8 cellular contexts compared by ENCODE assay signal in genomic region chr15:88624156-88624970, GRCh38. TPM values are rescaled to one million over a fixed set of nuclear protein-coding genes. Genes with fewer than 3 reads are reported as not detected.
DNase-seq lines count a peak whose midpoint lies in the region; ATAC-seq and TF ChIP-seq lines count a peak whose summit lies in the region.

No MANE protein-coding gene starts in this region.

- peak; percentile 46 for TF ChIP-seq RAD21 in HCT116 (IDR thresholded peaks at IDR 0.05; ENCODE audit: low read depth)

- no peak overlapping the region for H3K4me3 Mint-ChIP-seq in dendritic cell treated with granulocyte-macrophage colony-stimulating factor and Interleukin-4, amounts not matched to agents 40 ng/mL and 50 ng/mL, for 4 days

- H3K9me3 Mint-ChIP-seq in dendritic cell treated with granulocyte-macrophage colony-stimulating factor and Interleukin-4, amounts not matched to agents 40 ng/mL and 50 ng/mL, for 4 days, result no peaks in the 10 kb centered on the region

- peak; percentile 54 for TF ChIP-seq CTCF in GM12865 (IDR thresholded peaks at IDR 0.05; ENCODE audit: insufficient read depth, low read depth, low read length, missing control alignments)
- TF ChIP-seq CTCF in HCT116 (IDR thresholded peaks at IDR 0.05 in 2 of 3, conservative IDR thresholded peaks at IDR 0.05 in 1 of 3; ENCODE audit: borderline replicate concordance in 1 of 3, insufficient read depth in 1 of 3, low read depth in 2 of 3, low read length in 2 of 3), result 0 out of 6 replicates have a peak, but pooled peaks of 1 of the 3 experiments have one; percentile 12
- peak; percentile 70 for TF ChIP-seq CTCF in RWPE2 (IDR thresholded peaks at IDR 0.05; ENCODE audit: poor library complexity, severe bottlenecking)

- peak overlapping the region; percentile 86 for H3K4me2 ChIP-seq in HCT116 (ENCODE audit: low read length)

- H3K9me3 ChIP-seq in HCT116 (ENCODE audit: control insufficient read depth in 1 of 2, insufficient read depth in 1 of 2, low read depth in 1 of 2, low read length in 2 of 2), result no peaks in the 10 kb centered on the region
- no peaks in the 10 kb centered on the region for H3K9me3 ChIP-seq in RWPE2 (ENCODE audit: severe bottlenecking)

- peak overlapping the region; percentile 100; the same call in 1 of the 2 replicates for H3K9ac ChIP-seq in HCT116 (ENCODE audit: low read length)

- RAD21 ChIA-PET in HCT116 (lab: Charles Lee; ENCODE audit: low non-redundant PET in 1 of 2, low total read pairs in 2 of 2, uncharacterized antibody in 2 of 2, unreplicated experiment in 2 of 2), result interaction anchor here in 1 of 2 experiments (1.2 kb wide), 1 partner anchor 14 kb away, joined by 3 read pairs; no protein-coding TSS in a partner anchor

- peaks cover 54% of the 10 kb centered on the region for H3K36me3 Mint-ChIP-seq in dendritic cell treated with granulocyte-macrophage colony-stimulating factor and Interleukin-4, amounts not matched to agents 40 ng/mL and 50 ng/mL, for 4 days (ENCODE audit: low read depth)

- H3K4me1 ChIP-seq in HCT116 (ENCODE audit: control insufficient read depth in 1 of 2, insufficient read depth in 2 of 2, low read length in 2 of 2) (peaks cover 15 to 58% of the 10 kb centered on the region in 2 experiments), RWPE2 (ENCODE audit: insufficient read depth, poor library complexity, severe bottlenecking) (peaks cover 35% of the 10 kb centered on the region)

- TF ChIP-seq POLR2A in HCT116 (IDR thresholded peaks at IDR 0.05; ENCODE audit: borderline replicate concordance, extremely low read depth, insufficient read depth, insufficient read length), result no peak

- H3K27me3 Mint-ChIP-seq in dendritic cell treated with granulocyte-macrophage colony-stimulating factor and Interleukin-4, amounts not matched to agents 40 ng/mL and 50 ng/mL, for 4 days, result no peaks in the 10 kb centered on the region

- peaks cover 84% of the 10 kb centered on the region for H3K79me2 ChIP-seq in HCT116 (ENCODE audit: insufficient read depth, low read length)

- intact Hi-C loops in HCT116 (cut with micrococcal nuclease), result no loop called here
- intact Hi-C loops in dendritic cell treated with granulocyte-macrophage colony-stimulating factor and Interleukin-4, amounts not matched to agents 40 ng/mL and 50 ng/mL, for 4 days (cut with micrococcal nuclease), result loop anchor here (5.0 to 10.0 kb wide), 4 partner anchors 38 to 210 kb away; partner anchors contain the start of genes DET1, MRPL46 and MRPS11

- H3K36me3 ChIP-seq in HCT116 (ENCODE audit: control insufficient read depth in 1 of 2, insufficient read depth in 2 of 2, low read length in 2 of 2) (peaks cover 14 to 37% of the 10 kb centered on the region in 2 experiments), RWPE2 (ENCODE audit: low read depth) (peaks cover 59% of the 10 kb centered on the region)

- H3K27ac ChIP-seq in HCT116 (ENCODE audit: low read depth, low read length) (peak overlapping the region; percentile 10; the same call in 1 of the 2 replicates), RWPE2 (ENCODE audit: poor library complexity, severe bottlenecking) (peak overlapping the region; percentile 90)

- H4K20me1 ChIP-seq in HCT116 (ENCODE audit: insufficient read depth), result peaks cover 38% of the 10 kb centered on the region; the same call in 1 of the 2 replicates

- CTCF ChIA-PET in HCT116 (lab: Charles Lee), result interaction anchor here (0.9 to 1.5 kb wide), 3 partner anchors 9 to 210 kb away, joined by 3 to 7 read pairs (median 5); partner anchors contain the start of gene ISG20

- peak overlapping the region; percentile 22 for H3K27ac Mint-ChIP-seq in dendritic cell treated with granulocyte-macrophage colony-stimulating factor and Interleukin-4, amounts not matched to agents 40 ng/mL and 50 ng/mL, for 4 days

- no TSS peak for BruUV-seq in HCT116 (replicated peaks; lab: Mats Ljungman, UMichigan)

- H3K27me3 ChIP-seq in HCT116 (ENCODE audit: insufficient read depth, low read length), result no peaks in the 10 kb centered on the region
- no peaks in the 10 kb centered on the region for H3K27me3 ChIP-seq in RWPE2 (ENCODE audit: insufficient read depth, poor library complexity, severe bottlenecking)

- POLR2A ChIA-PET in HCT116 (lab: Charles Lee), result interaction anchor here (1.1 kb wide), 1 partner anchor 14 kb away, joined by 5 read pairs; the partner anchor contains the start of gene ISG20

- H3K4me3 ChIP-seq in GM12865 (ENCODE audit: low read depth, low read length), result peak overlapping the region; percentile 68
- H3K4me3 ChIP-seq in HCT116 (replicated peaks in 1 of 2; ENCODE audit: low read depth in 1 of 2, low read length in 2 of 2), result no peak overlapping the region
- H3K4me3 ChIP-seq in RWPE2 (ENCODE audit: severe bottlenecking), result no peak overlapping the region

- no peak for ATAC-seq in HCT116
- no peak for ATAC-seq in RWPE2 (ENCODE audit: low read depth)
- ATAC-seq in esophagus mucosa, result no peak

- DNase-seq in GM12865 (ENCODE audit: low read depth) (peak; percentile 75), HCT116 (ENCODE audit: low read depth, low spot score) (no peak), RWPE2 (ENCODE audit: low spot score) (no peak), mesenteric fat pad (ENCODE audit: low spot score) (peak; percentile 64), NCI-H526 (lab: John Stamatoyannopoulos, UW) (no peak), C1 segment of cervical spinal cord (lab: John Stamatoyannopoulos, UW) (no peak)

- peaks cover 52% of the 10 kb centered on the region for H3K4me1 Mint-ChIP-seq in dendritic cell treated with granulocyte-macrophage colony-stimulating factor and Interleukin-4, amounts not matched to agents 40 ng/mL and 50 ng/mL, for 4 days (ENCODE audit: low read depth)

- H2AFZ ChIP-seq in HCT116 (ENCODE audit: low read depth, low read length, poor library complexity, severe bottlenecking), result no peak overlapping the region

- no peaks in the 10 kb centered on the region for H3K9me2 ChIP-seq in HCT116 (ENCODE audit: insufficient read depth)

TF ChIP-seq in HCT116, 20 proteins besides CTCF, POLR2A, EP300 and RAD21:
- no peak for TF ChIP-seq EZH2 (IDR thresholded peaks at IDR 0.05)
- TF ChIP-seq, protein P1, sequence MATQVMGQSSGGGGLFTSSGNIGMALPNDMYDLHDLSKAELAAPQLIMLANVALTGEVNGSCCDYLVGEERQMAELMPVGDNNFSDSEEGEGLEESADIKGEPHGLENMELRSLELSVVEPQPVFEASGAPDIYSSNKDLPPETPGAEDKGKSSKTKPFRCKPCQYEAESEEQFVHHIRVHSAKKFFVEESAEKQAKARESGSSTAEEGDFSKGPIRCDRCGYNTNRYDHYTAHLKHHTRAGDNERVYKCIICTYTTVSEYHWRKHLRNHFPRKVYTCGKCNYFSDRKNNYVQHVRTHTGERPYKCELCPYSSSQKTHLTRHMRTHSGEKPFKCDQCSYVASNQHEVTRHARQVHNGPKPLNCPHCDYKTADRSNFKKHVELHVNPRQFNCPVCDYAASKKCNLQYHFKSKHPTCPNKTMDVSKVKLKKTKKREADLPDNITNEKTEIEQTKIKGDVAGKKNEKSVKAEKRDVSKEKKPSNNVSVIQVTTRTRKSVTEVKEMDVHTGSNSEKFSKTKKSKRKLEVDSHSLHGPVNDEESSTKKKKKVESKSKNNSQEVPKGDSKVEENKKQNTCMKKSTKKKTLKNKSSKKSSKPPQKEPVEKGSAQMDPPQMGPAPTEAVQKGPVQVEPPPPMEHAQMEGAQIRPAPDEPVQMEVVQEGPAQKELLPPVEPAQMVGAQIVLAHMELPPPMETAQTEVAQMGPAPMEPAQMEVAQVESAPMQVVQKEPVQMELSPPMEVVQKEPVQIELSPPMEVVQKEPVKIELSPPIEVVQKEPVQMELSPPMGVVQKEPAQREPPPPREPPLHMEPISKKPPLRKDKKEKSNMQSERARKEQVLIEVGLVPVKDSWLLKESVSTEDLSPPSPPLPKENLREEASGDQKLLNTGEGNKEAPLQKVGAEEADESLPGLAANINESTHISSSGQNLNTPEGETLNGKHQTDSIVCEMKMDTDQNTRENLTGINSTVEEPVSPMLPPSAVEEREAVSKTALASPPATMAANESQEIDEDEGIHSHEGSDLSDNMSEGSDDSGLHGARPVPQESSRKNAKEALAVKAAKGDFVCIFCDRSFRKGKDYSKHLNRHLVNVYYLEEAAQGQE (IDR thresholded peaks at IDR 0.05; ENCODE audit: low read depth), result no peak
- no peak for TF ChIP-seq FOSL1 (IDR thresholded peaks at IDR 0.05; ENCODE audit: low read depth)
- no peak for TF ChIP-seq ZNF274 (IDR thresholded peaks at IDR 0.05; ENCODE audit: low read depth, low read length)
- TF ChIP-seq ZFX (IDR thresholded peaks at IDR 0.05), result no peak
- no peak for TF ChIP-seq SRF (IDR thresholded peaks at IDR 0.05; ENCODE audit: low read depth)
- no peak for TF ChIP-seq ELF1 (IDR thresholded peaks at IDR 0.05; ENCODE audit: borderline replicate concordance, low read depth)
- no peak for TF ChIP-seq MAX (IDR thresholded peaks at IDR 0.05)
- TF ChIP-seq, protein P2, sequence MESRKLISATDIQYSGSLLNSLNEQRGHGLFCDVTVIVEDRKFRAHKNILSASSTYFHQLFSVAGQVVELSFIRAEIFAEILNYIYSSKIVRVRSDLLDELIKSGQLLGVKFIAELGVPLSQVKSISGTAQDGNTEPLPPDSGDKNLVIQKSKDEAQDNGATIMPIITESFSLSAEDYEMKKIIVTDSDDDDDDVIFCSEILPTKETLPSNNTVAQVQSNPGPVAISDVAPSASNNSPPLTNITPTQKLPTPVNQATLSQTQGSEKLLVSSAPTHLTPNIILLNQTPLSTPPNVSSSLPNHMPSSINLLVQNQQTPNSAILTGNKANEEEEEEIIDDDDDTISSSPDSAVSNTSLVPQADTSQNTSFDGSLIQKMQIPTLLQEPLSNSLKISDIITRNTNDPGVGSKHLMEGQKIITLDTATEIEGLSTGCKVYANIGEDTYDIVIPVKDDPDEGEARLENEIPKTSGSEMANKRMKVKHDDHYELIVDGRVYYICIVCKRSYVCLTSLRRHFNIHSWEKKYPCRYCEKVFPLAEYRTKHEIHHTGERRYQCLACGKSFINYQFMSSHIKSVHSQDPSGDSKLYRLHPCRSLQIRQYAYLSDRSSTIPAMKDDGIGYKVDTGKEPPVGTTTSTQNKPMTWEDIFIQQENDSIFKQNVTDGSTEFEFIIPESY (IDR thresholded peaks at IDR 0.05; ENCODE audit: extremely low read depth, insufficient replicate concordance, low read length), result no peak

RNA-seq across cellular contexts. Expression of gene AEN, which starts 3.2 kb away (rescaled TPM):
- total RNA-seq in HCT116 (2021; ENCODE audit: unreplicated experiment) (36.2 TPM), mesenteric fat pad (23.3 TPM), esophagus mucosa (15.8 TPM)
- 24.9 and 27.7 TPM in 2 replicates for polyA plus RNA-seq in HCT116 (2012)

RNA-seq across cellular contexts. Expression of gene ISG20, which starts 14.5 kb away (rescaled TPM):
- total RNA-seq in HCT116 (2021; ENCODE audit: unreplicated experiment) (11.0 TPM), mesenteric fat pad (16.2 TPM), esophagus mucosa (14.1 TPM)
- 18.3 and 23.5 TPM in 2 replicates for polyA plus RNA-seq in HCT116 (2012)

Comparison
In these comparisons a context has a peak if more than half of its experiments do, and no peak if none do; other contexts are left out.
1. DNase-seq: peak in GM12865 (single experiment) and mesenteric fat pad (single experiment); none in HCT116 (single experiment), RWPE2 (single experiment), NCI-H526 (0 of 2) and C1 segment of cervical spinal cord (0 of 14).